In genomic region chr15:77013786-77014136, GRCh38 we compare ENCODE assay signal across 8 cellular contexts. TPM values are rescaled to one million over a fixed set of nuclear protein-coding genes. Genes with fewer than 3 reads are reported as not detected.
DNase-seq lines count a peak whose midpoint lies in the region; ATAC-seq lines count a peak whose summit lies in the region.

No MANE protein-coding gene starts in this region.

- ATAC-seq in GM19463 (IDR thresholded peaks at IDR 0.05; ENCODE audit: unreplicated experiment): peak; percentile 61

- peak; percentile 65 for DNase-seq in M059J (ENCODE audit: low read depth)
- DNase-seq in activated gamma-delta T cell (lab: John Stamatoyannopoulos, UW): peak; percentile 68
- peak; percentile 69 to 88 for DNase-seq in stimulated activated CD4-positive, alpha-beta T cell treated with anti-CD3 and anti-CD28 coated beads, Interleukin-1b, Interleukin-23, amount 100 ng/mL, for 4 hours (ENCODE audit: low read depth in 2 of 2)
- DNase-seq in HCEC 1CT: no peak
- DNase-seq in caudate nucleus (lab: John Stamatoyannopoulos, UW): no peak
- DNase-seq in NCI-H1105 treated with DMSO at 0.1 percent for 48 hours (lab: John Stamatoyannopoulos, UW): no peak
- DNase-seq in NCI-H187 (lab: John Stamatoyannopoulos, UW): no peak

- H3K27ac ChIP-seq in caudate nucleus (ENCODE audit: low read depth, low read length): no peak overlapping the region

RNA-seq across cellular contexts. Expression of gene PSTPIP1, which starts 18.8 kb away (rescaled TPM):
- not detected in 2 replicates for total RNA-seq in M059J (2014; rRNA removed; shearing (Covaris generic))

RNA-seq across cellular contexts. Expression of gene TSPAN3, which starts 57.1 kb away (rescaled TPM):
- total RNA-seq in M059J (2014; rRNA removed; shearing (Covaris generic)): 280 and 312 TPM in 2 replicates

Comparison
In these comparisons a context has a peak if more than half of its experiments do, and no peak if none do; other contexts are left out.
1. DNase-seq: peak in M059J (single experiment), activated gamma-delta T cell (single experiment) and stimulated activated CD4-positive, alpha-beta T cell treated with anti-CD3 and anti-CD28 coated beads, Interleukin-1b, Interleukin-23, amount 100 ng/mL, for 4 hours (2 of 2); none in HCEC 1CT (single experiment), caudate nucleus (0 of 61), NCI-H1105 treated with DMSO at 0.1 percent for 48 hours (single experiment) and NCI-H187 (0 of 2).